14 cellular contexts compared by ENCODE assay signal in the genomic region with DNA sequence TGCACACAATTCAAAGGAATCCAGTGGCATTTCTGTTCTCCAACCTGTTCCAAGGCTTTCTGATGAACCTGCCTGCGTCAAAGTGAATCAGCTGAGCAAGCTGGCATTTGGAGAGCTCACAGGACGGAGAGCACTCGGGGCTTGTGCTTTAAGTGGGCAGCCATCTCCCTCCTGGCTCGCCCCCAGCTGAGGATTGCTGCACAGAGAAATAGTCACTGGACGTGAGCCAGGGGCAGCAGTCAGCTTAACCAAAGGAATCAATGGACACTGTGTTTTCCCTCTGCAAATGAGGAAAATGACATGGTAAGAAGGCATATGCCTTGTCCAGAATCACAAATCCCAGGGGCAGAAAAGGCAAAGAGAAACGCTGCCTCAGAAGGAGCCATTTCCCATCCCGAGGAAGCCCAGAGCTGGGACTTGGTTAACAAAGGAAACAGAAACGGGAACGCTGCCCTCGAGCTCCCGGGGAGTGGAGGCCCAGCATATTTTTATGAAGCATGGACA.
DNase-seq lines count a peak whose midpoint lies in the region; ATAC-seq, FAIRE-seq and TF ChIP-seq lines count a peak whose summit lies in the region.
"Had no signal": no experiment of that assay in that cellular context is flagged by ENCODE, and none has a peak within 500 bp of the region (broad histone marks: within the 10 kb centered on the region; RNA-seq: fewer than 3 reads in every experiment).

No MANE protein-coding gene starts in this region.

- H3K4me2 ChIP-seq in GM23338 (0 out of 2 replicates have a peak overlapping the region, but pooled peaks have one; percentile 48), hepatocyte (no peak overlapping the region)

- H3K36me3 ChIP-seq in GM23338 (ENCODE audit: insufficient read depth) (no peaks in the 10 kb centered on the region), hepatocyte (replicated peaks; ENCODE audit: insufficient read depth, low read depth) (no peaks in the 10 kb centered on the region), rectal smooth muscle tissue (ENCODE audit: control insufficient read depth, insufficient read depth, low read length) (no peaks in the 10 kb centered on the region)

- H3K9me2 ChIP-seq in GM23338 (ENCODE audit: insufficient read depth) (peaks cover 5% of the 10 kb centered on the region; the same call in 1 of the 2 replicates), hepatocyte (replicated peaks; ENCODE audit: insufficient read depth) (no peaks in the 10 kb centered on the region)

- H3K27me3 Mint-ChIP-seq in GM23338 (ENCODE audit: insufficient read depth, low read depth, poor library complexity), result peaks cover 5% of the 10 kb centered on the region
- H3K27me3 Mint-ChIP-seq in progenitor cell of endocrine pancreas, result peaks cover 4% of the 10 kb centered on the region
- peaks cover 28 to 75% of the 10 kb centered on the region in 2 donors for H3K27me3 Mint-ChIP-seq in effector memory CD8-positive, alpha-beta T cell

- H3K4me3 ChIP-seq in GM23338 (no peak overlapping the region), cardiac fibroblast (replicated peaks in 1 of 2; ENCODE audit: low read depth in 2 of 2, low read length in 2 of 2) (no peak overlapping the region), hepatocyte (no peak overlapping the region), rectal smooth muscle tissue (ENCODE audit: low read length) (peak overlapping the region; percentile 4)
- H3K4me3 ChIP-seq: GM12878 had no signal

- 81% methylated on average over 11 of the region's 11 CpGs for WGBS in hepatocyte (ENCODE audit: low lambda C conversion rate, missing lambda C conversion rate)

- peak; percentile 36 for ATAC-seq in GM23338
- no peak for ATAC-seq in effector memory CD8-positive, alpha-beta T cell (replicated peaks)
- ATAC-seq: foreskin keratinocyte, GM12878, T-helper 17 cell had no signal

- TF ChIP-seq CTCF in GM23338 (conservative IDR thresholded peaks at IDR 0.05; ENCODE audit: low read depth in 2 of 2) (no peak), cardiac fibroblast (IDR thresholded peaks at IDR 0.05; ENCODE audit: low read depth, low read length) (no peak), hepatocyte (IDR thresholded peaks at IDR 0.05; ENCODE audit: poor library complexity) (no peak), progenitor cell of endocrine pancreas (IDR thresholded peaks at IDR 0.05; ENCODE audit: unreplicated experiment) (no peak)

- no peak overlapping the region for H3K27ac ChIP-seq in GM23338 (ENCODE audit: low read depth)
- no peak overlapping the region for H3K27ac ChIP-seq in hepatocyte
- H3K27ac ChIP-seq in rectal smooth muscle tissue (ENCODE audit: low read depth, low read length), result peak overlapping the region; percentile 48
- H3K27ac ChIP-seq: foreskin keratinocyte, parathyroid adenoma had no signal

- H3K4me1 Mint-ChIP-seq in GM23338 (peaks cover 18% of the 10 kb centered on the region), progenitor cell of endocrine pancreas (ENCODE audit: low read depth) (no peaks in the 10 kb centered on the region)
- peaks cover 0 to 3% of the 10 kb centered on the region in 2 donors for H3K4me1 Mint-ChIP-seq in effector memory CD8-positive, alpha-beta T cell (ENCODE audit: low read depth in 2 of 2)
- H3K4me1 Mint-ChIP-seq: T-helper 17 cell had no signal

- DNase-seq in GM23338 (ENCODE audit: low spot score) (peak; percentile 33), cardiac fibroblast (ENCODE audit: low read depth in 2 of 2) (peak; percentile 19 to 68), hepatocyte (ENCODE audit: low spot score) (peak; percentile 21), progenitor cell of endocrine pancreas (ENCODE audit: low spot score, unreplicated experiment) (no peak), H54 (ENCODE audit: insufficient read length, low spot score) (no peak)
- no peak for DNase-seq in effector memory CD8-positive, alpha-beta T cell
- no peak for DNase-seq in activated CD4-positive, CD25-positive, alpha-beta regulatory T cell treated with anti-CD3 and anti-CD28 coated beads, Interleukin-2, amount 50 U/mL, for 72 hours
- DNase-seq: activated gamma-delta T cell, foreskin keratinocyte, T-helper 17 cell had no signal

- H4K20me1 ChIP-seq in GM23338 (replicated peaks; ENCODE audit: insufficient read depth) (no peaks in the 10 kb centered on the region), hepatocyte (ENCODE audit: insufficient read depth, poor library complexity, severe bottlenecking) (no peaks in the 10 kb centered on the region)

- H3K27me3 ChIP-seq in GM23338 (ENCODE audit: insufficient read depth) (no peaks in the 10 kb centered on the region), hepatocyte (no peaks in the 10 kb centered on the region), rectal smooth muscle tissue (ENCODE audit: control insufficient read depth, insufficient read depth, low read length) (no peaks in the 10 kb centered on the region)
- H3K27me3 ChIP-seq: foreskin keratinocyte had no signal

- H3K4me3 Mint-ChIP-seq in GM23338 (no peak overlapping the region), progenitor cell of endocrine pancreas (ENCODE audit: low read depth) (no peak overlapping the region)
- no peak overlapping the region for H3K4me3 Mint-ChIP-seq in effector memory CD8-positive, alpha-beta T cell
- H3K4me3 Mint-ChIP-seq: CD14-positive monocyte, T-helper 17 cell had no signal

- peaks cover 12% of the 10 kb centered on the region for H3K4me1 ChIP-seq in GM23338 (ENCODE audit: insufficient read depth)
- H3K4me1 ChIP-seq in hepatocyte (ENCODE audit: insufficient read depth), result no peaks in the 10 kb centered on the region
- no peaks in the 10 kb centered on the region for H3K4me1 ChIP-seq in rectal smooth muscle tissue (ENCODE audit: control insufficient read depth, insufficient read depth, low read length)
- H3K4me1 ChIP-seq: foreskin keratinocyte, parathyroid adenoma had no signal

- no peak for FAIRE-seq in H54 (lab: Jason Lieb, UNC)
- FAIRE-seq: GM12878 had no signal

- H2AFZ ChIP-seq in GM23338 (peak overlapping the region; percentile 96), hepatocyte (no peak overlapping the region)
- H2AFZ ChIP-seq: parathyroid adenoma had no signal

- no peaks in the 10 kb centered on the region for H3K9me3 ChIP-seq in hepatocyte (ENCODE audit: low read depth)

- H3F3A ChIP-seq in GM23338 (replicated peaks; ENCODE audit: low read depth), result no peaks in the 10 kb centered on the region

- TF ChIP-seq POLR2A in H54 (IDR thresholded peaks at IDR 0.05; ENCODE audit: low read depth, low read length), result no peak

- no peaks in the 10 kb centered on the region for H3K36me3 Mint-ChIP-seq in GM23338 (ENCODE audit: low read depth)
- H3K36me3 Mint-ChIP-seq in progenitor cell of endocrine pancreas (ENCODE audit: insufficient read depth), result no peaks in the 10 kb centered on the region
- no peaks in the 10 kb centered on the region for H3K36me3 Mint-ChIP-seq in effector memory CD8-positive, alpha-beta T cell (ENCODE audit: insufficient read depth)
- H3K36me3 Mint-ChIP-seq: CD14-positive monocyte had no signal

- H3K9ac ChIP-seq in rectal smooth muscle tissue (ENCODE audit: low read length), result no peak overlapping the region
- H3K9ac ChIP-seq: parathyroid adenoma had no signal

- H3K27ac Mint-ChIP-seq in GM23338 (no peak overlapping the region), progenitor cell of endocrine pancreas (no peak overlapping the region)
- H3K27ac Mint-ChIP-seq in effector memory CD8-positive, alpha-beta T cell, result no peak overlapping the region
- H3K27ac Mint-ChIP-seq: CD14-positive monocyte, T-helper 17 cell had no signal

- H3K9me3 Mint-ChIP-seq in GM23338, result no peaks in the 10 kb centered on the region
- no peaks in the 10 kb centered on the region for H3K9me3 Mint-ChIP-seq in progenitor cell of endocrine pancreas (ENCODE audit: low read depth)
- peaks cover 0 to 3% of the 10 kb centered on the region in 2 donors for H3K9me3 Mint-ChIP-seq in effector memory CD8-positive, alpha-beta T cell

- H3K79me2 ChIP-seq in GM23338 (replicated peaks; ENCODE audit: insufficient read depth), result no peaks in the 10 kb centered on the region
- H3K79me2 ChIP-seq in hepatocyte, result no peaks in the 10 kb centered on the region
- H3K79me2 ChIP-seq: parathyroid adenoma had no signal

TF ChIP-seq in GM23338, 12 proteins besides CTCF, POLR2A, EP300 and RAD21:
- no peak for TF ChIP-seq POLR2AphosphoS5 (IDR thresholded peaks at IDR 0.05; ENCODE audit: low read depth)
- TF ChIP-seq ZNF114 (CRISPR knock-in tag; IDR thresholded peaks at IDR 0.05), result no peak
- no peak for TF ChIP-seq NANOG (IDR thresholded peaks at IDR 0.05; ENCODE audit: borderline replicate concordance)
- TF ChIP-seq STAT1 (IDR thresholded peaks at IDR 0.05; ENCODE audit: unreplicated experiment), result no peak
- no peak for TF ChIP-seq JUNB (IDR thresholded peaks at IDR 0.05; ENCODE audit: unreplicated experiment)

Comparison
In these comparisons a context has a peak if more than half of its experiments do, and no peak if none do; other contexts are left out.
1. DNase-seq: peak in GM23338 (single experiment), cardiac fibroblast (2 of 2) and hepatocyte (single experiment); none in progenitor cell of endocrine pancreas (single experiment), H54 (single experiment), effector memory CD8-positive, alpha-beta T cell (0 of 3) and activated CD4-positive, CD25-positive, alpha-beta regulatory T cell treated with anti-CD3 and anti-CD28 coated beads, Interleukin-2, amount 50 U/mL, for 72 hours (single experiment).